In the genomic region with DNA sequence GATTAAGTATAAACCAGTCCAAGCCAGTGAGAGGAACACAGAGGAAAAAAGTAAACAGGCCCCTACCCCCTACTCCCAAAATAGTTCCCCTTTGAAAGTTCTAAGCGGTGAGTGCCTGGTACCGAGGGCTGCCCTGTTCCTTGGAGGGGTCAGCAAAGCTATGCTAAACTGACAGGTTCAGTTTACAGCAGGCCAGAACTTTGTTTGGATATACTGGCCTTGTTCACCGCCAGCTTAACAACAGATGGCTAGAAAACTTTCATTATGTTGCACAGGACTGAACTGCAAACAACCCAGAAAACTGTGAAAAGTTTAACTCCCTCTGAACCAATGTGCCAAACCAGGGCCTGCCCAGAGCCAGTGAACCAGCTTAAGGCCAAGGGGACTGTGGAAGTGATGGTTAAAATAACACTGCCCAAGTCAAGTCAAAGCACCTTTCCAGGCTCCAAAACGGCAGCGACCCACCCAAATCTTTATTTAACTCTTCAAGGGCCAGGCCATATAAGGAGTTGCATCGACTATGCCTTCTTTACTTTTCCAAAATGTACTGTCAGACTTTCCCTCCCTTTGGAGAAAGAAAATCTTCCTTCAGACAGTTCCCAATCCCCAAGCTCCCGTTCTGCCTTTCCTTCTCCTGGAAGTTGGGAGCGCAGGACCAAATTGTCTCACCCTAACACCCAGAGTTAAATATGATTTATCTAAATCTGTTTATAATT, we compare ENCODE assay signal across 2 cellular contexts.
TF ChIP-seq lines count a peak whose summit lies in the region.

No MANE protein-coding gene starts in this region.

TF ChIP-seq in IMR-90, 13 proteins besides CTCF, POLR2A, EP300 and RAD21:
- TF ChIP-seq, protein P1, sequence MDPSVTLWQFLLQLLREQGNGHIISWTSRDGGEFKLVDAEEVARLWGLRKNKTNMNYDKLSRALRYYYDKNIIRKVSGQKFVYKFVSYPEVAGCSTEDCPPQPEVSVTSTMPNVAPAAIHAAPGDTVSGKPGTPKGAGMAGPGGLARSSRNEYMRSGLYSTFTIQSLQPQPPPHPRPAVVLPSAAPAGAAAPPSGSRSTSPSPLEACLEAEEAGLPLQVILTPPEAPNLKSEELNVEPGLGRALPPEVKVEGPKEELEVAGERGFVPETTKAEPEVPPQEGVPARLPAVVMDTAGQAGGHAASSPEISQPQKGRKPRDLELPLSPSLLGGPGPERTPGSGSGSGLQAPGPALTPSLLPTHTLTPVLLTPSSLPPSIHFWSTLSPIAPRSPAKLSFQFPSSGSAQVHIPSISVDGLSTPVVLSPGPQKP (IDR thresholded peaks at IDR 0.05; ENCODE audit: borderline replicate concordance, low read depth, low read length): no peak
- TF ChIP-seq FOS (IDR thresholded peaks at IDR 0.05; ENCODE audit: low read depth, low read length): no peak
- no peak for TF ChIP-seq BHLHE40 (IDR thresholded peaks at IDR 0.05; ENCODE audit: low read depth, low read length)
- TF ChIP-seq MXI1 (IDR thresholded peaks at IDR 0.05; ENCODE audit: borderline replicate concordance, low read depth, low read length): no peak
- TF ChIP-seq CHD1 (IDR thresholded peaks at IDR 0.05; ENCODE audit: low read depth, low read length): no peak
- no peak for TF ChIP-seq NFE2L2 (IDR thresholded peaks at IDR 0.05; ENCODE audit: low read depth, low read length)
- TF ChIP-seq, protein P2, sequence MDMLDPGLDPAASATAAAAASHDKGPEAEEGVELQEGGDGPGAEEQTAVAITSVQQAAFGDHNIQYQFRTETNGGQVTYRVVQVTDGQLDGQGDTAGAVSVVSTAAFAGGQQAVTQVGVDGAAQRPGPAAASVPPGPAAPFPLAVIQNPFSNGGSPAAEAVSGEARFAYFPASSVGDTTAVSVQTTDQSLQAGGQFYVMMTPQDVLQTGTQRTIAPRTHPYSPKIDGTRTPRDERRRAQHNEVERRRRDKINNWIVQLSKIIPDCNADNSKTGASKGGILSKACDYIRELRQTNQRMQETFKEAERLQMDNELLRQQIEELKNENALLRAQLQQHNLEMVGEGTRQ (IDR thresholded peaks at IDR 0.05; ENCODE audit: low read depth, low read length): no peak
- TF ChIP-seq MAZ (IDR thresholded peaks at IDR 0.05; ENCODE audit: borderline replicate concordance, low read depth, low read length): no peak
- TF ChIP-seq SMC3 (IDR thresholded peaks at IDR 0.05; ENCODE audit: low read depth, low read length): no peak
- no peak for TF ChIP-seq RCOR1 (IDR thresholded peaks at IDR 0.05; ENCODE audit: insufficient replicate concordance, low read length)
- no peak for TF ChIP-seq RFX5 (IDR thresholded peaks at IDR 0.05; ENCODE audit: low read depth, low read length)

TF ChIP-seq in SK-N-SH, 30 proteins besides CTCF, POLR2A, EP300 and RAD21:
- TF ChIP-seq RFX5 (IDR thresholded peaks at IDR 0.05; ENCODE audit: low read length): no peak
- no peak for TF ChIP-seq SMC3 (IDR thresholded peaks at IDR 0.05; ENCODE audit: low read depth, low read length)
- TF ChIP-seq RCOR1 (IDR thresholded peaks at IDR 0.05; ENCODE audit: low read length): no peak
- no peak for TF ChIP-seq GABPA (IDR thresholded peaks at IDR 0.05; ENCODE audit: low read depth)
- TF ChIP-seq, protein P2 (IDR thresholded peaks at IDR 0.05; ENCODE audit: borderline replicate concordance, low read depth, low read length): no peak
- TF ChIP-seq, protein P3, sequence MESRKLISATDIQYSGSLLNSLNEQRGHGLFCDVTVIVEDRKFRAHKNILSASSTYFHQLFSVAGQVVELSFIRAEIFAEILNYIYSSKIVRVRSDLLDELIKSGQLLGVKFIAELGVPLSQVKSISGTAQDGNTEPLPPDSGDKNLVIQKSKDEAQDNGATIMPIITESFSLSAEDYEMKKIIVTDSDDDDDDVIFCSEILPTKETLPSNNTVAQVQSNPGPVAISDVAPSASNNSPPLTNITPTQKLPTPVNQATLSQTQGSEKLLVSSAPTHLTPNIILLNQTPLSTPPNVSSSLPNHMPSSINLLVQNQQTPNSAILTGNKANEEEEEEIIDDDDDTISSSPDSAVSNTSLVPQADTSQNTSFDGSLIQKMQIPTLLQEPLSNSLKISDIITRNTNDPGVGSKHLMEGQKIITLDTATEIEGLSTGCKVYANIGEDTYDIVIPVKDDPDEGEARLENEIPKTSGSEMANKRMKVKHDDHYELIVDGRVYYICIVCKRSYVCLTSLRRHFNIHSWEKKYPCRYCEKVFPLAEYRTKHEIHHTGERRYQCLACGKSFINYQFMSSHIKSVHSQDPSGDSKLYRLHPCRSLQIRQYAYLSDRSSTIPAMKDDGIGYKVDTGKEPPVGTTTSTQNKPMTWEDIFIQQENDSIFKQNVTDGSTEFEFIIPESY (IDR thresholded peaks at IDR 0.05; ENCODE audit: borderline replicate concordance, low read depth): no peak
- no peak for TF ChIP-seq YY1 (IDR thresholded peaks at IDR 0.05; ENCODE audit: low read depth)
- TF ChIP-seq NFIC (IDR thresholded peaks at IDR 0.05; ENCODE audit: borderline replicate concordance): no peak
- no peak for TF ChIP-seq ELF1 (IDR thresholded peaks at IDR 0.05)
- no peak for TF ChIP-seq EZH2phosphoT487 (IDR thresholded peaks at IDR 0.05; ENCODE audit: borderline replicate concordance, low read depth)
